In genomic region chr9:91207889-91208651, GRCh38 we compare ENCODE assay signal across 8 cellular contexts.
DNase-seq lines count a peak whose midpoint lies in the region; ATAC-seq and TF ChIP-seq lines count a peak whose summit lies in the region.

No MANE protein-coding gene starts in this region.

- peak in 3 of 4 donors; percentile 18 to 64 (median 55) for TF ChIP-seq EP300 in sigmoid colon (IDR thresholded peaks at IDR 0.05)

- TF ChIP-seq CTCF in sigmoid colon (IDR thresholded peaks at IDR 0.05) = no peak

- no peaks in the 10 kb centered on the region for H3K9me3 ChIP-seq in sigmoid colon

- peak overlapping the region; percentile 59 for H3K4me3 Mint-ChIP-seq in activated CD4-positive, alpha-beta T cell treated with anti-CD3 and anti-CD28 coated beads, Interleukin-2, amount 10 ng/mL, durations not matched to agents 7 days and 5 days

- TF ChIP-seq POLR2A in sigmoid colon (IDR thresholded peaks at IDR 0.05) = no peak

- CTCF ChIA-PET in activated CD4-positive, alpha-beta T cell treated with anti-CD3 and anti-CD28 coated beads, Interleukin-2, amount 10 ng/mL, durations not matched to agents 7 days and 5 days (lab: Charles Lee) = interaction anchor here (0.6 to 1.8 kb wide), 10 partner anchors 8 to 46 kb away, joined by 3 to 7 read pairs (median 4); no protein-coding TSS in a partner anchor

- peaks cover 50% of the 10 kb centered on the region for H3K36me3 Mint-ChIP-seq in activated CD4-positive, alpha-beta T cell treated with anti-CD3 and anti-CD28 coated beads, Interleukin-2, amount 10 ng/mL, durations not matched to agents 7 days and 5 days (ENCODE audit: low read depth)

- peaks cover 50% of the 10 kb centered on the region for H3K4me1 Mint-ChIP-seq in activated CD4-positive, alpha-beta T cell treated with anti-CD3 and anti-CD28 coated beads, Interleukin-2, amount 10 ng/mL, durations not matched to agents 7 days and 5 days

- peak; percentile 36 for DNase-seq in activated CD4-positive, alpha-beta T cell treated with anti-CD3 and anti-CD28 coated beads, Interleukin-2, amount 10 ng/mL, durations not matched to agents 7 days and 5 days
- no peak for DNase-seq in activated CD4-positive, alpha-beta T cell treated with anti-CD3 and anti-CD28 coated beads, Interleukin-2, amount 50 U/mL, for 1 hour
- DNase-seq in SIG-M5 (lab: John Stamatoyannopoulos, UW) (peak; percentile 55), fibroblast of gingiva (ENCODE audit: low read depth) (peak; percentile 64), sigmoid colon (no peak), NCI-H187 treated with DMSO at 0.1 percent for 48 hours (lab: John Stamatoyannopoulos, UW) (no peak), cortex of kidney (lab: John Stamatoyannopoulos, UW) (no peak)

- H3K27ac Mint-ChIP-seq in activated CD4-positive, alpha-beta T cell treated with anti-CD3 and anti-CD28 coated beads, Interleukin-2, amount 10 ng/mL, durations not matched to agents 7 days and 5 days = peak overlapping the region; percentile 87

- H3K27me3 Mint-ChIP-seq in activated CD4-positive, alpha-beta T cell treated with anti-CD3 and anti-CD28 coated beads, Interleukin-2, amount 10 ng/mL, durations not matched to agents 7 days and 5 days = no peaks in the 10 kb centered on the region

- peaks cover 0 to 20% (median 19%) of the 10 kb centered on the region in 4 donors for H3K4me1 ChIP-seq in sigmoid colon

- H3K36me3 ChIP-seq in sigmoid colon = peaks cover 0 to 2% (median 0%) of the 10 kb centered on the region in 4 donors

- POLR2A ChIA-PET in activated CD4-positive, alpha-beta T cell treated with anti-CD3 and anti-CD28 coated beads, Interleukin-2, amount 10 ng/mL, durations not matched to agents 7 days and 5 days (lab: Charles Lee) = interaction anchor here (0.6 to 1.2 kb wide), 5 partner anchors 9 to 143 kb away, joined by 3 to 5 read pairs (median 3); no protein-coding TSS in a partner anchor

- ATAC-seq in HG02973 (IDR thresholded peaks at IDR 0.05; ENCODE audit: unreplicated experiment) = peak; percentile 80

- peaks cover 23% of the 10 kb centered on the region for H3K9me3 Mint-ChIP-seq in activated CD4-positive, alpha-beta T cell treated with anti-CD3 and anti-CD28 coated beads, Interleukin-2, amount 10 ng/mL, durations not matched to agents 7 days and 5 days

- WGBS in sigmoid colon, 2 donors = 21 to 22% methylated on average over 10 of the region's 10 CpGs

- no peaks in the 10 kb centered on the region for H3K27me3 ChIP-seq in sigmoid colon

- intact Hi-C loops in sigmoid colon (cut with DNase I) = no loop called here

- peak overlapping the region in 2 of 4 donors; percentile 1 to 9 for H3K4me3 ChIP-seq in sigmoid colon

- peak overlapping the region; percentile 69 to 80 (median 76) for H3K27ac ChIP-seq in sigmoid colon

Comparison
In these comparisons a context has a peak if more than half of its experiments do, and no peak if none do; other contexts are left out.
1. DNase-seq: peak in activated CD4-positive, alpha-beta T cell treated with anti-CD3 and anti-CD28 coated beads, Interleukin-2, amount 10 ng/mL, durations not matched to agents 7 days and 5 days (single experiment), SIG-M5 (single experiment) and fibroblast of gingiva (single experiment); none in activated CD4-positive, alpha-beta T cell treated with anti-CD3 and anti-CD28 coated beads, Interleukin-2, amount 50 U/mL, for 1 hour (single experiment), sigmoid colon (single experiment), NCI-H187 treated with DMSO at 0.1 percent for 48 hours (single experiment) and cortex of kidney (single experiment).